Comparison of ENCODE assay signal across 8 cellular contexts in the genomic region with DNA sequence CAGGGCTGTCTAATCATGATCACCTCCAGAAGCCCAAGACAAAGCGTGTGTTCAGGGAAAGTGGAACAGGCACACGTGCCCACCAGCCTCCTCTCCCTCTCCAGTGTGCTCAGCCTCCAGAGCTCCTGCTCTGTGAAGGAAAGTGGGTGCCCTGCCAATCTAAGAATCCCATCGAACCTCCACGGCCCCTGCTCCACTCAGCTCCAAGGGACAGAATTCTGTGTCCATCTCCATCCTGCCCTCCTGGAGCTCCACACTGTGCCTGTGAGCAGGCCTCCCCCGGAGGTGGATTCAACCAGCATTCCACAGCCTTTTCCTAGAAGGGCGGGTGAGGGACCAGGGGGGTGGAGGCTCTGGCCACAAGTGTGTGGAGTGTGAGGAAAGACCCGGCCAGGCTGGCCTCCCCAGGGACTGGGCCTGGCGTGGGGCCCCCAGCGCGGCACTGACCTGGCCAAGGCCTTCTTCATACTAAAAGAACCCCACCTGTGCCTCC. TPM values are rescaled to one million over a fixed set of nuclear protein-coding genes. Genes with fewer than 3 reads are reported as not detected.
DNase-seq lines count a peak whose midpoint lies in the region; ATAC-seq and TF ChIP-seq lines count a peak whose summit lies in the region.

No MANE protein-coding gene starts in this region.

- no peaks in the 10 kb centered on the region for H3K9me3 ChIP-seq in uterus
- no peaks in the 10 kb centered on the region for H3K9me3 ChIP-seq in WERI-Rb-1 (ENCODE audit: severe bottlenecking)

- intact Hi-C loops in Right ventricle myocardium superior (cut with DNase I) = no loop called here
- intact Hi-C loops in Right ventricle myocardium inferior (cut with DNase I) = no loop called here
- intact Hi-C loops in uterus (cut with DNase I; ENCODE audit: low total_unique reads) = no loop called here

- ATAC-seq in Right ventricle myocardium superior (ENCODE audit: poor library complexity) (no peak), Right ventricle myocardium inferior (no peak), naive B cell (ENCODE audit: low read depth in 2 of 2) (no peak), GM21526 (IDR thresholded peaks at IDR 0.05; ENCODE audit: low FRiP score, unreplicated experiment) (no peak)

- peak overlapping the region in 3 of 8 donors; percentile 10 to 92 (median 53) for H3K4me3 Mint-ChIP-seq in naive B cell

- H3K27ac Mint-ChIP-seq in naive B cell = peak overlapping the region in 5 of 6 donors; percentile 29 to 88 (median 87)

- H3K36me3 Mint-ChIP-seq in naive B cell = no peaks in the 10 kb centered on the region

- no peaks in the 10 kb centered on the region for H3K9me3 Mint-ChIP-seq in naive B cell

- DNase-seq in Right ventricle myocardium superior (peak; percentile 67), Right ventricle myocardium inferior (ENCODE audit: missing footprints) (no peak), caudate nucleus (lab: John Stamatoyannopoulos, UW) (peak in 25 of 61 donors; percentile 38 to 88 (median 62)), naive B cell (no peak), uterus (peak; percentile 79), SIG-M5 treated with dmso at 0.1 percent for 504 hours (lab: John Stamatoyannopoulos, UW; ENCODE audit: unreplicated experiment) (no peak), WERI-Rb-1 (no peak)

- H3K4me3 ChIP-seq in uterus (no peak overlapping the region), WERI-Rb-1 (ENCODE audit: low read depth, low read length) (no peak overlapping the region)

- H3K27me3 Mint-ChIP-seq in naive B cell = no peaks in the 10 kb centered on the region

- H3K4me1 ChIP-seq in uterus = peaks cover 27 to 61% of the 10 kb centered on the region in 2 donors

- peak overlapping the region; percentile 94 for H3K27ac ChIP-seq in caudate nucleus (ENCODE audit: low read depth, low read length)
- H3K27ac ChIP-seq in uterus = peak overlapping the region; percentile 90 to 91
- H3K27ac ChIP-seq in WERI-Rb-1 = no peak overlapping the region

- no peak for TF ChIP-seq POLR2A in uterus (IDR thresholded peaks at IDR 0.05)

- TF ChIP-seq CTCF in uterus (IDR thresholded peaks at IDR 0.05) (no peak), WERI-Rb-1 (IDR thresholded peaks at IDR 0.05; ENCODE audit: low read depth, low read length) (no peak)

- H3K27me3 ChIP-seq in uterus (no peaks in the 10 kb centered on the region), WERI-Rb-1 (ENCODE audit: insufficient read depth, low read depth, severe bottlenecking) (no peaks in the 10 kb centered on the region)

- no peaks in the 10 kb centered on the region for H3K36me3 ChIP-seq in uterus
- peaks cover 31% of the 10 kb centered on the region for H3K36me3 ChIP-seq in WERI-Rb-1

- H3K4me1 Mint-ChIP-seq in naive B cell = peaks cover 60 to 94% (median 83%) of the 10 kb centered on the region in 3 donors

RNA-seq across cellular contexts. Expression of gene EEIG1, which starts 6.0 kb away (rescaled TPM):
- 21.8 TPM for total RNA-seq in Right ventricle myocardium superior
- 25.3 TPM for total RNA-seq in Right ventricle myocardium inferior
- polyA plus RNA-seq in naive B cell (ENCODE audit: low read depth in 6 of 6) = 10 to 100 TPM; 12.3 to 36.9 (median 21.6) TPM
- 100 to 1,000 TPM in 1 of 4 donors, 10 to 100 TPM in 2, 1 to 10 TPM in 1; 5.0 to 140 (median 19.3) TPM for total RNA-seq in uterus

RNA-seq across cellular contexts. Expression of gene DPM2, which starts 37.2 kb away (rescaled TPM):
- total RNA-seq in Right ventricle myocardium superior = 9.9 TPM
- 11.9 TPM for total RNA-seq in Right ventricle myocardium inferior
- 10 to 100 TPM; 46.3 to 78.7 (median 54.2) TPM for polyA plus RNA-seq in naive B cell (ENCODE audit: low read depth in 6 of 6)
- total RNA-seq in uterus = 10 to 100 TPM in 3 of 4 donors, 1 to 10 TPM in 1; 6.7 to 33.1 (median 15.9) TPM

RNA-seq across cellular contexts. Expression of gene PIP5KL1, which starts 44.2 kb away (rescaled TPM):
- 0.48 TPM for total RNA-seq in Right ventricle myocardium superior
- not detected for total RNA-seq in Right ventricle myocardium inferior
- polyA plus RNA-seq in naive B cell (ENCODE audit: low read depth in 6 of 6) = 1 to 10 TPM in 1 of 6 donors, under 1 TPM in 1, not detected in 4; 0.73 to 1.0 TPM
- total RNA-seq in uterus = 10 to 100 TPM in 1 of 4 donors, 1 to 10 TPM in 2, not detected in 1; 2.9 to 11.3 (median 3.2) TPM

RNA-seq across cellular contexts. Expression of gene ST6GALNAC4, which starts 58.0 kb away (rescaled TPM):
- total RNA-seq in Right ventricle myocardium superior (18.1 TPM), Right ventricle myocardium inferior (21.9 TPM), uterus (10 to 100 TPM in 3 of 4 donors, under 1 TPM in 1; 0.59 to 41.7 (median 20.7) TPM)
- 10 to 100 TPM; 19.7 to 36.6 (median 25.0) TPM for polyA plus RNA-seq in naive B cell (ENCODE audit: low read depth in 6 of 6)

Comparison
In these comparisons a context has a peak if more than half of its experiments do, and no peak if none do; other contexts are left out.
1. DNase-seq: peak in Right ventricle myocardium superior (single experiment) and uterus (2 of 2); none in Right ventricle myocardium inferior (single experiment), naive B cell (single experiment), SIG-M5 treated with dmso at 0.1 percent for 504 hours (single experiment) and WERI-Rb-1 (single experiment).